Comparison of ENCODE assay signal across 26 cellular contexts in genomic region chr3:150064952-150065351, GRCh38.
"Had no signal": no experiment of that assay in that cellular context is flagged by ENCODE, and none has a peak within 500 bp of the region (broad histone marks: within the 10 kb centered on the region; RNA-seq: fewer than 3 reads in every experiment).

No MANE protein-coding gene starts in this region.

- ATAC-seq: activated CD8-positive, alpha-beta T cell treated with anti-CD3 and anti-CD28 coated beads for 36 hours; activated T-cell treated with anti-CD3 and anti-CD28 coated beads, Interleukin-2, amount 50 U/mL, for 4 hours; activated T-helper 17 cell treated with anti-CD3 and anti-CD28 coated beads, Interleukin-2, amount 50 U/mL, for 72 hours; esophagus mucosa; WTC11 had no signal

- H3K9me3 Mint-ChIP-seq: activated CD8-positive, alpha-beta T cell treated with anti-CD3 and anti-CD28 coated beads for 36 hours; activated T-cell treated with anti-CD3 and anti-CD28 coated beads, Interleukin-2, amount 50 U/mL, for 4 hours; activated T-helper 17 cell treated with anti-CD3 and anti-CD28 coated beads, Interleukin-2, amount 50 U/mL, for 72 hours; central memory CD8-positive, alpha-beta T cell; dendritic cell treated with granulocyte-macrophage colony-stimulating factor and Interleukin-4, amounts not matched to agents 40 ng/mL and 50 ng/mL, for 4 days; endodermal cell; WTC11 had no signal

- H3K27ac Mint-ChIP-seq: activated CD8-positive, alpha-beta T cell treated with anti-CD3 and anti-CD28 coated beads for 36 hours; activated naive CD8-positive, alpha-beta T cell; activated T-helper 17 cell treated with anti-CD3 and anti-CD28 coated beads, Interleukin-2, amount 50 U/mL, for 72 hours; dendritic cell treated with granulocyte-macrophage colony-stimulating factor and Interleukin-4, amounts not matched to agents 40 ng/mL and 50 ng/mL, for 4 days; endodermal cell; WTC11 had no signal

- H3K4me3 Mint-ChIP-seq: activated CD8-positive, alpha-beta T cell treated with anti-CD3 and anti-CD28 coated beads for 36 hours; activated naive CD8-positive, alpha-beta T cell; activated T-cell treated with anti-CD3 and anti-CD28 coated beads, Interleukin-2, amount 50 U/mL, for 4 hours; activated T-helper 17 cell treated with anti-CD3 and anti-CD28 coated beads, Interleukin-2, amount 50 U/mL, for 72 hours; central memory CD8-positive, alpha-beta T cell; dendritic cell treated with granulocyte-macrophage colony-stimulating factor and Interleukin-4, amounts not matched to agents 40 ng/mL and 50 ng/mL, for 4 days; endodermal cell; WTC11 had no signal

- DNase-seq: activated CD4-positive, alpha-beta T cell treated with anti-CD3 and anti-CD28 coated beads for 48 hours; activated CD4-positive, alpha-beta T cell treated with anti-CD3 and anti-CD28 coated beads, Interleukin-2, amount 50 U/mL, for 1 hour; activated CD4-positive, alpha-beta T cell treated with anti-CD3 and anti-CD28 coated beads, Interleukin-2, amount 50 U/mL, for 48 hours; activated CD8-positive, alpha-beta memory T cell treated with anti-CD3 and anti-CD28 coated beads for 24 hours; activated CD8-positive, alpha-beta T cell treated with anti-CD3 and anti-CD28 coated beads for 36 hours; activated effector memory CD4-positive, alpha-beta T cell treated with Interleukin-2 at 50 U/mL for 16 hours; activated gamma-delta T cell treated with Interleukin-2 at 50 U/mL for 16 hours; activated naive CD4-positive, alpha-beta T cell treated with anti-CD3 and anti-CD28 coated beads, Interleukin-2, amount 50 U/mL, for 16 hours; activated naive CD4-positive, alpha-beta T cell treated with Interleukin-2 at 50 U/mL for 16 hours; activated T-cell treated with anti-CD3 and anti-CD28 coated beads, Interleukin-2, amount 50 U/mL, for 4 hours; amniotic stem cell; anterior cingulate cortex; brain microvascular endothelial cell; dorsolateral prefrontal cortex; effector memory CD4-positive, alpha-beta T cell; endodermal cell; glutamatergic neuron; T-helper 2 cell had no signal

- H3K27ac ChIP-seq: brain microvascular endothelial cell, coronary artery, dorsolateral prefrontal cortex, VCaP had no signal

- H3K4me3 ChIP-seq: coronary artery, dorsolateral prefrontal cortex had no signal

- H3K36me3 Mint-ChIP-seq: activated naive CD8-positive, alpha-beta T cell; WTC11 had no signal

- H3K36me3 ChIP-seq: brain microvascular endothelial cell had no signal

- H3K27me3 ChIP-seq: brain microvascular endothelial cell, dorsolateral prefrontal cortex had no signal

- H3K4me1 Mint-ChIP-seq: activated T-helper 17 cell treated with anti-CD3 and anti-CD28 coated beads, Interleukin-2, amount 50 U/mL, for 72 hours; central memory CD8-positive, alpha-beta T cell had no signal
